8 cellular contexts compared by ENCODE assay signal in the genomic region with DNA sequence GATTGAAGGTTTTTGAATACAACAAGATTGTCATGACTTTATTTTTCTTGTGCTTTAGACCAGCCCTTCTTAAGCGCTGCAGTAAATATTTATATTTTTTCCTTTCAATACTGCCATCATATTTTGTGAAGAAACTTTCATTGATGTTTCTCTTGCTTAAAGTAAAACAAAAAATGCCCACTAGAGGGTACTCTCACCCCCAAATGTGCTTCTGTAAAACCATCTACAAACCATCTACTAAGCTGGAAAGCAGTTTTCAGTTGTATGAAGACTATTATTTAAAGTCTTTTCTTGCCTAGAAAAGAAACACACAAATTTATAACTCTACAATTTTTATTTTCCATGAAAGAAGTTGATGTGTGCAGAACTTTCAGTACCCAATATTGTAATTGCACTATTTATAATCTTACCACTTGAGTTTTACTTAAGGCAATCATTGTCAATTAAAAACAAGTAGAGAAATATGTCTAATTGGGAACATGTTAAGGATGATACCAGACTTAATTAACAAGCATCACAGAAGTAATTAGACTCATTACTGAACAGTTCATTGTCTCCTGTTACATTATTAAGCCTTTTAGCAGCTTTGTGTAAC. TPM values are rescaled to one million over a fixed set of nuclear protein-coding genes. Genes with fewer than 3 reads are reported as not detected.
DNase-seq lines count a peak whose midpoint lies in the region; ATAC-seq and TF ChIP-seq lines count a peak whose summit lies in the region.

No MANE protein-coding gene starts in this region.

- H3K9me3 ChIP-seq in cardiac muscle cell (ENCODE audit: low read depth) (no peaks in the 10 kb centered on the region), Peyer's patch (no peaks in the 10 kb centered on the region), esophagus squamous epithelium (no peaks in the 10 kb centered on the region)

- H3K4me1 ChIP-seq in cardiac muscle cell (ENCODE audit: low read depth): peaks cover 7% of the 10 kb centered on the region
- no peaks in the 10 kb centered on the region for H3K4me1 ChIP-seq in Peyer's patch
- peaks cover 0 to 39% (median 18%) of the 10 kb centered on the region in 3 donors for H3K4me1 ChIP-seq in esophagus squamous epithelium

- no peak for ATAC-seq in Right ventricle myocardium superior (ENCODE audit: poor library complexity)
- ATAC-seq in HG03565 (IDR thresholded peaks at IDR 0.05; ENCODE audit: unreplicated experiment): peak; percentile 41

- H3K27me3 ChIP-seq in cardiac muscle cell: no peaks in the 10 kb centered on the region
- no peaks in the 10 kb centered on the region for H3K27me3 ChIP-seq in Peyer's patch
- no peaks in the 10 kb centered on the region for H3K27me3 ChIP-seq in esophagus squamous epithelium

- H3K4me3 ChIP-seq in cardiac muscle cell (no peak overlapping the region), Peyer's patch (no peak overlapping the region), esophagus squamous epithelium (no peak overlapping the region), retinal pigment epithelial cell (ENCODE audit: low read length) (no peak overlapping the region)

- TF ChIP-seq CTCF in cardiac muscle cell (IDR thresholded peaks at IDR 0.05; ENCODE audit: low read depth, low read length): peak; percentile 61
- peak in 5 of 6 experiments; percentile 22 to 53 (median 46) for TF ChIP-seq CTCF in Peyer's patch (IDR thresholded peaks at IDR 0.05)
- peak in 5 of 6 experiments; percentile 18 to 56 (median 38) for TF ChIP-seq CTCF in esophagus squamous epithelium (IDR thresholded peaks at IDR 0.05)
- TF ChIP-seq CTCF in retinal pigment epithelial cell (conservative IDR thresholded peaks at IDR 0.05; ENCODE audit: low read depth, low read length): peak; percentile 61

- H3K27ac ChIP-seq in cardiac muscle cell (no peak overlapping the region), Peyer's patch (no peak overlapping the region), esophagus squamous epithelium (peak overlapping the region; percentile 57 to 75 (median 67))

- TF ChIP-seq POLR2A in Peyer's patch (IDR thresholded peaks at IDR 0.05) (no peak), esophagus squamous epithelium (IDR thresholded peaks at IDR 0.05) (no peak)

- WGBS in esophagus squamous epithelium, 2 donors: 0 to 34% methylated on average over 1 of the region's 1 CpG

- intact Hi-C loops in Right ventricle myocardium superior (cut with DNase I): no loop called here
- intact Hi-C loops in esophagus squamous epithelium (cut with DNase I): no loop called here
- intact Hi-C loops in posterior vena cava (cut with DNase I): loop anchor here (5.0 to 10.0 kb wide), 2 partner anchors 254 to 256 kb away; no protein-coding TSS in a partner anchor

- peak; percentile 55 to 77 for DNase-seq in cardiac muscle cell (ENCODE audit: low read depth in 1 of 2, low spot score in 1 of 2)
- DNase-seq in Right ventricle myocardium superior: no peak
- no peak for DNase-seq in Peyer's patch
- no peak for DNase-seq in esophagus squamous epithelium (lab: John Stamatoyannopoulos, UW)
- no peak for DNase-seq in retinal pigment epithelial cell (ENCODE audit: low read depth)
- no peak for DNase-seq in activated effector memory CD4-positive, alpha-beta T cell treated with Interleukin-2 at 50 U/mL for 16 hours
- DNase-seq in posterior vena cava (ENCODE audit: low spot score): no peak

- peaks cover 10% of the 10 kb centered on the region for H3K36me3 ChIP-seq in cardiac muscle cell
- H3K36me3 ChIP-seq in Peyer's patch: peaks cover 0 to 55% (median 0%) of the 10 kb centered on the region in 3 donors
- H3K36me3 ChIP-seq in esophagus squamous epithelium: peaks cover 6 to 80% (median 8%) of the 10 kb centered on the region in 3 donors

RNA-seq across cellular contexts. Expression of a gene that starts 10.7 kb away (rescaled TPM):
- total RNA-seq in cardiac muscle cell (4.3 and 10.2 TPM in 2 replicates), Right ventricle myocardium superior (4.3 TPM), Peyer's patch (10 to 100 TPM in 2 of 4 donors, 1 to 10 TPM in 2; 4.1 to 22.0 (median 9.9) TPM), esophagus squamous epithelium (10 to 100 TPM in 2 of 4 donors, 1 to 10 TPM in 2; 1.2 to 20.4 (median 6.3) TPM), posterior vena cava (10 to 100 TPM; 27.1 to 27.7 TPM)
- polyA plus RNA-seq in cardiac muscle cell: 5.5 and 13.6 TPM in 2 replicates

RNA-seq across cellular contexts. Expression of a gene that starts 10.7 kb away (rescaled TPM):
- total RNA-seq in cardiac muscle cell: 33.7 and 43.3 TPM in 2 replicates
- 57.7 and 70.6 TPM in 2 replicates for polyA plus RNA-seq in cardiac muscle cell
- 54.1 TPM for total RNA-seq in Right ventricle myocardium superior
- 10 to 100 TPM; 19.8 to 52.5 (median 40.3) TPM for total RNA-seq in Peyer's patch
- total RNA-seq in esophagus squamous epithelium: 10 to 100 TPM; 29.7 to 56.9 (median 42.9) TPM
- total RNA-seq in posterior vena cava: 100 to 1,000 TPM in 1 of 2 donors, 10 to 100 TPM in 1; 81.3 to 105 TPM

Comparison
In these comparisons a context has a peak if more than half of its experiments do, and no peak if none do; other contexts are left out.
1. DNase-seq: peak in cardiac muscle cell (2 of 2); none in Right ventricle myocardium superior (single experiment), Peyer's patch (0 of 3), esophagus squamous epithelium (single experiment), retinal pigment epithelial cell (single experiment), activated effector memory CD4-positive, alpha-beta T cell treated with Interleukin-2 at 50 U/mL for 16 hours (single experiment) and posterior vena cava (single experiment).
2. H3K27ac ChIP-seq: peak in esophagus squamous epithelium (4 of 4); none in cardiac muscle cell (single experiment) and Peyer's patch (0 of 4).
3. intact Hi-C loops: an anchor here in posterior vena cava (5.0 to 10.0 kb wide); none called in Right ventricle myocardium superior and esophagus squamous epithelium.
4. Peak in every context shown above with its lines, with median percentiles within 50 percentile points of each other: CTCF ChIP-seq.